Comparison of ENCODE assay signal across 9 cellular contexts in genomic region chr5:134603059-134603458, GRCh38. TPM values are rescaled to one million over a fixed set of nuclear protein-coding genes. Genes with fewer than 3 reads are reported as not detected.
DNase-seq lines count a peak whose midpoint lies in the region; ATAC-seq and TF ChIP-seq lines count a peak whose summit lies in the region.
"Had no signal": no experiment of that assay in that cellular context is flagged by ENCODE, and none has a peak within 500 bp of the region (broad histone marks: within the 10 kb centered on the region; RNA-seq: fewer than 3 reads in every experiment).

No MANE protein-coding gene starts in this region.

- no peaks in the 10 kb centered on the region for H3K4me1 ChIP-seq in CD4-positive, alpha-beta memory T cell (ENCODE audit: insufficient read depth, low read length)
- H3K4me1 ChIP-seq in prostate gland (replicated peaks), result no peaks in the 10 kb centered on the region

- WGBS in prostate gland, result 40% methylated on average over 1 of the region's 1 CpG

- POLR2A ChIA-PET in CD4-positive, alpha-beta memory T cell (lab: Charles Lee; ENCODE audit: partially characterized antibody), result no interaction called here

- peaks cover 28% of the 10 kb centered on the region for H3K36me3 ChIP-seq in CD4-positive, alpha-beta memory T cell (ENCODE audit: insufficient read depth, low read length)
- peaks cover 0 to 18% of the 10 kb centered on the region in 2 donors for H3K36me3 ChIP-seq in prostate gland

- H3K36me3 Mint-ChIP-seq in HFFc6 (ENCODE audit: low read depth), result peaks cover 19% of the 10 kb centered on the region
- peaks cover 31% of the 10 kb centered on the region for H3K36me3 Mint-ChIP-seq in activated naive CD8-positive, alpha-beta T cell treated with anti-CD3 and anti-CD28 coated beads, Interleukin-2, amount 50 U/mL, for 24 hours (ENCODE audit: low read depth)
- peaks cover 25 to 48% of the 10 kb centered on the region in 2 donors for H3K36me3 Mint-ChIP-seq in CD4-positive, alpha-beta memory T cell

- no peaks in the 10 kb centered on the region for H3K9me3 ChIP-seq in CD4-positive, alpha-beta memory T cell (ENCODE audit: control insufficient read depth in 1 of 2, low read length in 2 of 2)
- H3K9me3 ChIP-seq in prostate gland, result no peaks in the 10 kb centered on the region

- peaks cover 26% of the 10 kb centered on the region for H3K4me1 Mint-ChIP-seq in HFFc6 (ENCODE audit: low read depth)
- peaks cover 43% of the 10 kb centered on the region for H3K4me1 Mint-ChIP-seq in activated naive CD8-positive, alpha-beta T cell treated with anti-CD3 and anti-CD28 coated beads, Interleukin-2, amount 50 U/mL, for 24 hours
- peaks cover 0 to 4% (median 2%) of the 10 kb centered on the region in 4 donors for H3K4me1 Mint-ChIP-seq in CD4-positive, alpha-beta memory T cell

- in situ Hi-C loops in GM13977 (cut with MboI; ENCODE audit: low pct_unique_long_range_greater_than_20kb, low sequenced_read_pairs, unreplicated experiment), result no loop called here

- TF ChIP-seq POLR2A in prostate gland (IDR thresholded peaks at IDR 0.05), result no peak

- no peak for TF ChIP-seq CTCF in GM13977 (IDR thresholded peaks at IDR 0.05; ENCODE audit: extremely low read depth, insufficient read depth, missing control alignments)
- TF ChIP-seq CTCF in HFFc6 (IDR thresholded peaks at IDR 0.05), result no peak
- TF ChIP-seq CTCF in prostate gland (IDR thresholded peaks at IDR 0.05), result no peak

- no peak overlapping the region for H3K4me3 Mint-ChIP-seq in HFFc6
- no peak overlapping the region for H3K4me3 Mint-ChIP-seq in activated naive CD8-positive, alpha-beta T cell treated with anti-CD3 and anti-CD28 coated beads, Interleukin-2, amount 50 U/mL, for 24 hours
- H3K4me3 Mint-ChIP-seq in CD4-positive, alpha-beta memory T cell, result no peak overlapping the region

- H3K27ac Mint-ChIP-seq in HFFc6, result peak overlapping the region; percentile 33; the same call in 1 of the 2 replicates
- H3K27ac Mint-ChIP-seq in activated naive CD8-positive, alpha-beta T cell treated with anti-CD3 and anti-CD28 coated beads, Interleukin-2, amount 50 U/mL, for 24 hours, result peak overlapping the region; percentile 74
- no peak overlapping the region for H3K27ac Mint-ChIP-seq in CD4-positive, alpha-beta memory T cell

- ATAC-seq in activated naive CD8-positive, alpha-beta T cell treated with anti-CD3 and anti-CD28 coated beads, Interleukin-2, amount 50 U/mL, for 24 hours, result peak; percentile 94

- peak; percentile 39 for DNase-seq in GM13977 (ENCODE audit: low spot score)
- peak; percentile 37 for DNase-seq in HFFc6
- no peak for DNase-seq in activated naive CD8-positive, alpha-beta T cell treated with anti-CD3 and anti-CD28 coated beads, Interleukin-2, amount 50 U/mL, for 24 hours
- peak; percentile 28 for DNase-seq in myocyte (ENCODE audit: low read depth)
- DNase-seq in CD4-positive, alpha-beta memory T cell, result no peak
- DNase-seq in ecto neural progenitor cell (ENCODE audit: low spot score), result no peak
- DNase-seq in prostate gland (ENCODE audit: low spot score), result no peak
- DNase-seq: DND-41, NCI-H2081 treated with DMSO at 0.1 percent for 48 hours had no signal

- H3K4me3 ChIP-seq in CD4-positive, alpha-beta memory T cell (ENCODE audit: low read length in 2 of 2), result no peak overlapping the region
- H3K4me3 ChIP-seq in prostate gland, result no peak overlapping the region

- no peak overlapping the region for H3K27ac ChIP-seq in CD4-positive, alpha-beta memory T cell (ENCODE audit: low read depth, low read length)
- no peak overlapping the region for H3K27ac ChIP-seq in prostate gland

- H3K9me3 Mint-ChIP-seq in HFFc6, result no peaks in the 10 kb centered on the region
- H3K9me3 Mint-ChIP-seq in activated naive CD8-positive, alpha-beta T cell treated with anti-CD3 and anti-CD28 coated beads, Interleukin-2, amount 50 U/mL, for 24 hours, result no peaks in the 10 kb centered on the region
- no peaks in the 10 kb centered on the region for H3K9me3 Mint-ChIP-seq in CD4-positive, alpha-beta memory T cell

- no peaks in the 10 kb centered on the region for H3K27me3 ChIP-seq in CD4-positive, alpha-beta memory T cell (ENCODE audit: insufficient read depth, low read length)
- no peaks in the 10 kb centered on the region for H3K27me3 ChIP-seq in prostate gland (replicated peaks; ENCODE audit: insufficient read depth)

- intact Hi-C loops in CD4-positive, alpha-beta memory T cell (cut with micrococcal nuclease), result no loop called here
- intact Hi-C loops in prostate gland (cut with DNase I), result no loop called here

- H3K27me3 Mint-ChIP-seq in HFFc6 (ENCODE audit: insufficient read depth), result no peaks in the 10 kb centered on the region; the same call in 1 of the 2 replicates
- no peaks in the 10 kb centered on the region for H3K27me3 Mint-ChIP-seq in activated naive CD8-positive, alpha-beta T cell treated with anti-CD3 and anti-CD28 coated beads, Interleukin-2, amount 50 U/mL, for 24 hours
- H3K27me3 Mint-ChIP-seq in CD4-positive, alpha-beta memory T cell, result no peaks in the 10 kb centered on the region

- CTCF ChIA-PET in CD4-positive, alpha-beta memory T cell (lab: Charles Lee; ENCODE audit: partially characterized antibody), result interaction anchor here (1.2 kb wide), 1 partner anchor 11 kb away, joined by 3 read pairs; no protein-coding TSS in a partner anchor

RNA-seq across cellular contexts. Expression of gene SAR1B, which starts 29.6 kb away (rescaled TPM):
- 100 to 1,000 TPM in 4 of 6 experiments, 10 to 100 TPM in 2; 94.0 to 108 (median 103) TPM for total RNA-seq in HFFc6 (2021; fragmentation: NEBNext Ultra II Directional; extraction: Animal tissue kit (Norgen Biotek cat#: 25700))
- total RNA-seq in myocyte (75.6 and 80.3 TPM in 2 replicates), prostate gland (10 to 100 TPM; 32.8 to 70.8 TPM)
- polyA plus RNA-seq in myocyte (2012), result 64.3 TPM
- 10 to 100 TPM; 47.5 to 51.4 TPM for total RNA-seq in CD4-positive, alpha-beta memory T cell
- polyA plus RNA-seq in CD4-positive, alpha-beta memory T cell, result 10 to 100 TPM; 42.2 to 47.6 TPM

RNA-seq across cellular contexts. Expression of gene SEC24A, which starts 45.5 kb away (rescaled TPM):
- 10 to 100 TPM; 37.3 to 45.5 (median 42.2) TPM for total RNA-seq in HFFc6 (2021; fragmentation: NEBNext Ultra II Directional; extraction: Animal tissue kit (Norgen Biotek cat#: 25700))
- total RNA-seq in myocyte (23.7 and 29.0 TPM in 2 replicates), prostate gland (10 to 100 TPM; 15.5 to 20.0 TPM)
- polyA plus RNA-seq in myocyte (2012), result 15.8 TPM
- total RNA-seq in CD4-positive, alpha-beta memory T cell, result 10 to 100 TPM; 16.1 to 16.6 TPM
- 1 to 10 TPM; 7.5 to 8.6 TPM for polyA plus RNA-seq in CD4-positive, alpha-beta memory T cell

Comparison
In these comparisons a context has a peak if more than half of its experiments do, and no peak if none do; other contexts are left out.
1. DNase-seq: peak in GM13977 (single experiment), HFFc6 (single experiment) and myocyte (single experiment); none in activated naive CD8-positive, alpha-beta T cell treated with anti-CD3 and anti-CD28 coated beads, Interleukin-2, amount 50 U/mL, for 24 hours (single experiment), CD4-positive, alpha-beta memory T cell (0 of 5), ecto neural progenitor cell (single experiment) and prostate gland (single experiment).
2. H3K27ac Mint-ChIP-seq: peak in HFFc6 (single experiment) and activated naive CD8-positive, alpha-beta T cell treated with anti-CD3 and anti-CD28 coated beads, Interleukin-2, amount 50 U/mL, for 24 hours (single experiment); none in CD4-positive, alpha-beta memory T cell (0 of 7).